Comparison of ENCODE assay signal across 8 cellular contexts in genomic region chr1:233518344-233518743, GRCh38.
A peak's percentile ranks its signal among the peaks of the same experiment; 100 is the strongest.
DNase-seq lines count a peak whose midpoint lies in the region; ATAC-seq and TF ChIP-seq lines count a peak whose summit lies in the region.

No MANE protein-coding gene starts in this region.

- ATAC-seq in left lobe of liver (peak; percentile 56), HG03521 (IDR thresholded peaks at IDR 0.05; ENCODE audit: unreplicated experiment) (no peak), HG03565 (IDR thresholded peaks at IDR 0.05; ENCODE audit: unreplicated experiment) (no peak)

- H3K27me3 Mint-ChIP-seq in activated CD4-positive, alpha-beta memory T cell treated with anti-CD3 and anti-CD28 coated beads for 36 hours = peaks cover 2% of the 10 kb centered on the region

- peak overlapping the region; percentile 87 for H2AFZ ChIP-seq in Loucy (ENCODE audit: low read length)

- no peaks in the 10 kb centered on the region for H3K9me3 ChIP-seq in Loucy (ENCODE audit: insufficient read depth, low read depth, low read length)

- H3K36me3 ChIP-seq in Loucy (ENCODE audit: insufficient read depth, low read length) = no peaks in the 10 kb centered on the region

- no peak overlapping the region for H3K4me3 Mint-ChIP-seq in activated CD4-positive, alpha-beta memory T cell treated with anti-CD3 and anti-CD28 coated beads for 36 hours

- no peaks in the 10 kb centered on the region for H3K36me3 Mint-ChIP-seq in activated CD4-positive, alpha-beta memory T cell treated with anti-CD3 and anti-CD28 coated beads for 36 hours

- H3K9me2 ChIP-seq in Loucy (replicated peaks; ENCODE audit: low read depth, low read length) = no peaks in the 10 kb centered on the region

- no peaks in the 10 kb centered on the region for H3K79me2 ChIP-seq in Loucy (ENCODE audit: insufficient read depth, low read length)

- H3K4me2 ChIP-seq in Loucy (ENCODE audit: low read depth, low read length, poor library complexity, severe bottlenecking) = peak overlapping the region; percentile 21

- intact Hi-C loops in activated CD4-positive, alpha-beta memory T cell treated with anti-CD3 and anti-CD28 coated beads for 36 hours (cut with micrococcal nuclease) = loop anchor here (1.0 to 10.0 kb wide), 2 partner anchors 124 to 273 kb away; no protein-coding TSS in a partner anchor

- peak; percentile 94 for TF ChIP-seq CTCF in Loucy (conservative IDR thresholded peaks at IDR 0.05; ENCODE audit: low read length)

- POLR2A ChIA-PET in activated CD4-positive, alpha-beta memory T cell treated with anti-CD3 and anti-CD28 coated beads for 36 hours (lab: Charles Lee) = no interaction called here

- H3K4me3 ChIP-seq in Loucy (ENCODE audit: low read length, poor library complexity, severe bottlenecking) = peak overlapping the region; percentile 16

- CTCF ChIA-PET in activated CD4-positive, alpha-beta memory T cell treated with anti-CD3 and anti-CD28 coated beads for 36 hours (lab: Charles Lee) = interaction anchor here (0.7 to 2.4 kb wide), 11 partner anchors 9 to 562 kb away, joined by 3 to 11 read pairs (median 4); no protein-coding TSS in a partner anchor

- no peak overlapping the region for H3K27ac Mint-ChIP-seq in activated CD4-positive, alpha-beta memory T cell treated with anti-CD3 and anti-CD28 coated beads for 36 hours

- H3K4me1 ChIP-seq in Loucy (ENCODE audit: insufficient read depth, low read length, poor library complexity, severe bottlenecking) = no peaks in the 10 kb centered on the region

- no peaks in the 10 kb centered on the region for H3F3A ChIP-seq in Loucy (ENCODE audit: low read depth)

- no peaks in the 10 kb centered on the region for H3K9me3 Mint-ChIP-seq in activated CD4-positive, alpha-beta memory T cell treated with anti-CD3 and anti-CD28 coated beads for 36 hours

- no peaks in the 10 kb centered on the region for H4K20me1 ChIP-seq in Loucy (ENCODE audit: insufficient read depth, low read length, poor library complexity, severe bottlenecking)

- DNase-seq in activated CD4-positive, alpha-beta T cell treated with anti-CD3 and anti-CD28 coated beads for 48 hours = peak; percentile 57
- no peak for DNase-seq in activated CD4-positive, alpha-beta T cell treated with anti-CD3 and anti-CD28 coated beads, Interleukin-2, amount 50 U/mL, for 4 hours
- DNase-seq in activated CD4-positive, alpha-beta memory T cell treated with anti-CD3 and anti-CD28 coated beads for 36 hours = peak; percentile 50
- DNase-seq in left lobe of liver (ENCODE audit: low spot score) = no peak
- DNase-seq in NCI-H510A (lab: John Stamatoyannopoulos, UW) = no peak

- no peak overlapping the region for H3K9ac ChIP-seq in Loucy (ENCODE audit: low read depth, low read length, poor library complexity, severe bottlenecking)

- H3K4me1 Mint-ChIP-seq in activated CD4-positive, alpha-beta memory T cell treated with anti-CD3 and anti-CD28 coated beads for 36 hours (ENCODE audit: low read depth) = peaks cover 2% of the 10 kb centered on the region

- peaks cover 32% of the 10 kb centered on the region for H3K27me3 ChIP-seq in Loucy (ENCODE audit: insufficient read depth, low read length, poor library complexity, severe bottlenecking)

Comparison
In these comparisons a context has a peak if more than half of its experiments do, and no peak if none do; other contexts are left out.
1. DNase-seq: peak in activated CD4-positive, alpha-beta T cell treated with anti-CD3 and anti-CD28 coated beads for 48 hours (single experiment) and activated CD4-positive, alpha-beta memory T cell treated with anti-CD3 and anti-CD28 coated beads for 36 hours (single experiment); none in activated CD4-positive, alpha-beta T cell treated with anti-CD3 and anti-CD28 coated beads, Interleukin-2, amount 50 U/mL, for 4 hours (0 of 2), left lobe of liver (single experiment) and NCI-H510A (single experiment).